In genomic region chr12:124348659-124349380, GRCh38 we compare ENCODE assay signal across 13 cellular contexts. TPM values are rescaled to one million over a fixed set of nuclear protein-coding genes. Genes with fewer than 3 reads are reported as not detected.
"Had no signal": no experiment of that assay in that cellular context is flagged by ENCODE, and none has a peak within 500 bp of the region (broad histone marks: within the 10 kb centered on the region; RNA-seq: fewer than 3 reads in every experiment).

No MANE protein-coding gene starts in this region.

- H3K27me3 Mint-ChIP-seq: activated naive CD8-positive, alpha-beta T cell treated with anti-CD3 and anti-CD28 coated beads, Interleukin-2, amount 10 ng/mL, durations not matched to agents 7 days and 5 days; naive B cell had no signal

- H3K9me3 Mint-ChIP-seq: activated naive CD8-positive, alpha-beta T cell treated with anti-CD3 and anti-CD28 coated beads, Interleukin-2, amount 10 ng/mL, durations not matched to agents 7 days and 5 days; endodermal cell; naive B cell; T-helper 2 cell treated with Interferon-gamma antibody and Interleukin-4, amounts not matched to agents 5 μg/mL and 100 μg/mL, for 36 hours had no signal

- H3K4me3 ChIP-seq: breast epithelium, gastroesophageal sphincter, heart right ventricle, prostate gland, sigmoid colon, spleen, stomach, thoracic aorta had no signal

- H3K27ac ChIP-seq: gastroesophageal sphincter, heart right ventricle, prostate gland, sigmoid colon, spleen, stomach, thoracic aorta had no signal

- H3K27ac Mint-ChIP-seq: activated naive CD8-positive, alpha-beta T cell treated with anti-CD3 and anti-CD28 coated beads, Interleukin-2, amount 10 ng/mL, durations not matched to agents 7 days and 5 days; endodermal cell; T-helper 2 cell treated with Interferon-gamma antibody and Interleukin-4, amounts not matched to agents 5 μg/mL and 100 μg/mL, for 36 hours had no signal

- H3K4me1 ChIP-seq: breast epithelium had no signal

- H3K4me1 Mint-ChIP-seq: activated naive CD8-positive, alpha-beta T cell treated with anti-CD3 and anti-CD28 coated beads, Interleukin-2, amount 10 ng/mL, durations not matched to agents 7 days and 5 days had no signal

- DNase-seq: aorta, heart right ventricle, naive B cell, sigmoid colon, spleen, stomach had no signal

- H3K9me3 ChIP-seq: breast epithelium, gastroesophageal sphincter, heart right ventricle, prostate gland, sigmoid colon, spleen, stomach, thoracic aorta had no signal

- H3K4me3 Mint-ChIP-seq: activated naive CD8-positive, alpha-beta T cell treated with anti-CD3 and anti-CD28 coated beads, Interleukin-2, amount 10 ng/mL, durations not matched to agents 7 days and 5 days; endodermal cell; T-helper 2 cell treated with Interferon-gamma antibody and Interleukin-4, amounts not matched to agents 5 μg/mL and 100 μg/mL, for 36 hours had no signal

- H3K27me3 ChIP-seq: breast epithelium, gastroesophageal sphincter, heart right ventricle, sigmoid colon, spleen, stomach had no signal

- H3K36me3 ChIP-seq: breast epithelium had no signal

RNA-seq across cellular contexts. Expression of gene RFLNA, which starts 53.9 kb away (rescaled TPM):
- total RNA-seq: activated naive CD8-positive, alpha-beta T cell treated with anti-CD3 and anti-CD28 coated beads, Interleukin-2, amount 10 ng/mL, durations not matched to agents 7 days and 5 days had no signal
